8 cellular contexts compared by ENCODE assay signal in the genomic region with DNA sequence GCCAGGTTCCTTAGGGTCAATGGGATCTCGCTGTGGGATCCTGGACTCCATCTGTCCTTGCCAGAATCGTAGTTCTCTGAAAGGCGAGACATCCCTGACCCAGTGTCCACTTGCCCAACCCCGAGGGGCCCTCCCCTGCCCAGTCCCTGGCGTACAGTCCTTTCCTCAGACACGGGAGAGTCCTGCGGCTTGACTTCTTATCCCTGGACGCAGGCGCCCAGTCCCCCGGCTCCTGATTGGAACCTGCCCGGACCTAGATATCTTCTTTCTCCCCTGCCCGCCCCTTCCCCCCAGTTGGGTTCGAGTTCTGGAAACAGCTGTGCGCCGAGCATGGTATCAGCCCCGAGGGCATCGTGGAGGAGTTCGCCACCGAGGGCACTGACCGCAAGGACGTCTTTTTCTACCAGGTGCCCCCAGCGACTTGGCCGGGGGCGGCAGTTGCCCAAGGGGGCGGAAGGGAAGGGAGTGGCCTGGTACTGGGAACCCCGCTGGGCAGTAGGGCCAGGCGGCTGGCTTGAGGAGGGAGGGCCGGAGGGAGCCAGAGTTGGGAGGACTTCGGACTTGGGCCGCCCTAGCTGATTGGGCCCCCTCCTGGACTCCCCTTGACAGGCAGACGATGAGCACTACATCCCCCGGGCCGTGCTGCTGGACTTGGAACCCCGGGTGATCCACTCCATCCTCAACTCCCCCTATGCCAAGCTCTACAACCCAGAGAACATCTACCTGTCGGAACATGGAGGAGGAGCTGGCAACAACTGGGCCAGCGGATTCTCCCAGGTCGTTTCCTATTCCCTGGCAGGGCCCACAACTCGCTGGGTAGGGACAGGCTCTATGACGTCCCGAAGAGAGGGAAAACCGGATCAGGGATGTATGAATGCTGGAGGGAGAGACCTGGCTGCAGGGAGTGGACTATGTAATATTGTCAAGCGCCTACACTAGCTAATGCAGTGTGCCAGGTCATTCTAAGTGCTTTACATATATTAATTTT. TPM values are rescaled to one million over a fixed set of nuclear protein-coding genes. Genes with fewer than 3 reads are reported as not detected.
DNase-seq lines count a peak whose midpoint lies in the region; ATAC-seq and TF ChIP-seq lines count a peak whose summit lies in the region.
"Not testable (repeated sequence)": the region's sequence is repeated elsewhere in the genome, so short reads cannot be mapped to it uniquely, and the experiment has no call there.

No MANE protein-coding gene starts in this region.

- in situ Hi-C loops in brain microvascular endothelial cell (cut with HindIII; ENCODE audit: low pct_ligation_motif_present, low sequenced_read_pairs), result loop anchor here (10.0 kb wide), 1 partner anchor 55 kb away; no protein-coding TSS in a partner anchor

- H3K4me1 ChIP-seq in GM23338 (ENCODE audit: insufficient read depth), result peaks cover 18% of the 10 kb centered on the region
- peaks cover 6 to 46% (median 39%) of the 10 kb centered on the region in 9 donors for H3K4me1 ChIP-seq in heart right ventricle

- not testable (repeated sequence) for H3K27me3 Mint-ChIP-seq in CD4-positive, alpha-beta T cell; GM23338 (ENCODE audit: insufficient read depth, low read depth, poor library complexity); natural killer cell (ENCODE audit: low read depth in 2 of 2); stimulated activated naive B cell treated with anti-CD40 and anti-IgM and Interleukin-4, amounts not matched to agents 10 μg/mL and 1 μg/mL and 100 μg/mL, for 72 hours

- not testable (repeated sequence) for H3F3A ChIP-seq in GM23338 (replicated peaks; ENCODE audit: low read depth)

- DNase-seq in CD4-positive, alpha-beta T cell, result peak in 2 of 10 experiments; percentile 2 to 7
- DNase-seq in GM23338 (ENCODE audit: low spot score) (peak; percentile 57), NCI-H146 treated with DMSO at 0.1 percent for 48 hours (lab: John Stamatoyannopoulos, UW; ENCODE audit: unreplicated experiment) (peak; percentile 35), heart right ventricle (peak in 1 of 2 donors; percentile 31)
- DNase-seq in activated CD4-positive, alpha-beta T cell treated with anti-CD3 and anti-CD28 coated beads for 24 hours (ENCODE audit: low read depth in 2 of 2), result peak; percentile 3 to 10
- not testable (repeated sequence) for DNase-seq in brain microvascular endothelial cell, natural killer cell
- peak; percentile 6 for DNase-seq in stimulated activated naive B cell treated with anti-CD40 and anti-IgM and Interleukin-4, amounts not matched to agents 10 μg/mL and 1 μg/mL and 100 μg/mL, for 72 hours

- H3K4me2 ChIP-seq in GM23338, result peak overlapping the region; percentile 96

- CTCF ChIA-PET in CD4-positive, alpha-beta T cell (lab: Charles Lee), result interaction anchor here (0.7 to 3.0 kb wide), 4 partner anchors 32 to 153 kb away, joined by 3 to 26 read pairs (median 3); a partner anchor contains a TSS

- H3K9me2 ChIP-seq in GM23338 (ENCODE audit: insufficient read depth), result not testable (repeated sequence)

- H4K20me1 ChIP-seq in GM23338 (replicated peaks; ENCODE audit: insufficient read depth), result peaks cover 34% of the 10 kb centered on the region

- H3K36me3 ChIP-seq in GM23338 (ENCODE audit: insufficient read depth) (peaks cover 17% of the 10 kb centered on the region), brain microvascular endothelial cell (replicated peaks) (peaks cover 29% of the 10 kb centered on the region), heart right ventricle (peaks cover 0 to 47% (median 17%) of the 10 kb centered on the region in 9 donors)

- H3K4me3 ChIP-seq in GM23338 (peak overlapping the region; percentile 99), brain microvascular endothelial cell (ENCODE audit: low read depth, low read length) (peak overlapping the region; percentile 85), heart right ventricle (peak overlapping the region; percentile 52 to 97 (median 78))

- POLR2A ChIA-PET in CD4-positive, alpha-beta T cell (lab: Charles Lee), result interaction anchor here (0.5 to 2.8 kb wide), 31 partner anchors 8 to 921 kb away, joined by 3 to 42 read pairs (median 4); a partner anchor contains a TSS

- peak overlapping the region; percentile 97 for H3K27ac Mint-ChIP-seq in CD4-positive, alpha-beta T cell
- H3K27ac Mint-ChIP-seq in GM23338, result peak overlapping the region; percentile 89
- H3K27ac Mint-ChIP-seq in natural killer cell, result peak overlapping the region; percentile 96 to 97
- H3K27ac Mint-ChIP-seq in stimulated activated naive B cell treated with anti-CD40 and anti-IgM and Interleukin-4, amounts not matched to agents 10 μg/mL and 1 μg/mL and 100 μg/mL, for 72 hours, result peak overlapping the region; percentile 96

- H3K9me3 ChIP-seq in CD4-positive, alpha-beta T cell (ENCODE audit: control insufficient read depth, low read length); heart right ventricle: not testable (repeated sequence)

- not testable (repeated sequence) for H3K9me3 Mint-ChIP-seq in CD4-positive, alpha-beta T cell; GM23338; natural killer cell; stimulated activated naive B cell treated with anti-CD40 and anti-IgM and Interleukin-4, amounts not matched to agents 10 μg/mL and 1 μg/mL and 100 μg/mL, for 72 hours

- peak overlapping the region; percentile 38 for H3K27ac ChIP-seq in CD4-positive, alpha-beta T cell (ENCODE audit: low read depth, low read length)
- H3K27ac ChIP-seq in GM23338 (ENCODE audit: low read depth), result peak overlapping the region; percentile 73
- peak overlapping the region; percentile 41 for H3K27ac ChIP-seq in brain microvascular endothelial cell
- peak overlapping the region; percentile 26 to 95 (median 87) for H3K27ac ChIP-seq in heart right ventricle

- peaks cover 43% of the 10 kb centered on the region for H3K4me1 Mint-ChIP-seq in CD4-positive, alpha-beta T cell (ENCODE audit: low read depth)
- not testable (repeated sequence) for H3K4me1 Mint-ChIP-seq in GM23338
- peaks cover 36 to 45% of the 10 kb centered on the region in 2 donors for H3K4me1 Mint-ChIP-seq in natural killer cell
- peaks cover 13 to 41% of the 10 kb centered on the region in 2 donors for H3K4me1 Mint-ChIP-seq in stimulated activated naive B cell treated with anti-CD40 and anti-IgM and Interleukin-4, amounts not matched to agents 10 μg/mL and 1 μg/mL and 100 μg/mL, for 72 hours

- peak overlapping the region; percentile 100 for H3K4me3 Mint-ChIP-seq in CD4-positive, alpha-beta T cell
- H3K4me3 Mint-ChIP-seq in GM23338 (peak overlapping the region; percentile 97), natural killer cell (peak overlapping the region; percentile 100)
- peak overlapping the region; percentile 98 to 99 for H3K4me3 Mint-ChIP-seq in stimulated activated naive B cell treated with anti-CD40 and anti-IgM and Interleukin-4, amounts not matched to agents 10 μg/mL and 1 μg/mL and 100 μg/mL, for 72 hours

- H3K79me2 ChIP-seq in GM23338 (replicated peaks; ENCODE audit: insufficient read depth), result peaks cover 50% of the 10 kb centered on the region

- intact Hi-C loops in CD4-positive, alpha-beta T cell (cut with DNase I, micrococcal nuclease), result loop anchor here (1.0 to 2.0 kb wide), 4 partner anchors 43 to 221 kb away; a partner anchor contains a TSS
- intact Hi-C loops in heart right ventricle (cut with DNase I), result loop anchor here in 8 of 10 donors (2.0 to 10.0 kb wide), 6 partner anchors 47 to 185 kb away; a partner anchor contains a TSS
- intact Hi-C loops in natural killer cell (cut with micrococcal nuclease), result loop anchor here (2.0 to 5.0 kb wide), 4 partner anchors 33 to 221 kb away; a partner anchor contains a TSS

- WGBS in heart right ventricle, 2 donors, result 10 to 15% methylated on average over 34 to 35 of the region's 42 CpGs

- H2AFZ ChIP-seq in GM23338, result peak overlapping the region; percentile 84

- ATAC-seq in CD4-positive, alpha-beta T cell (ENCODE audit: poor library complexity); natural killer cell: not testable (repeated sequence)
- ATAC-seq in GM23338 (peak; percentile 60), heart right ventricle (peak; percentile 7 to 61 (median 23))
- ATAC-seq in stimulated activated naive B cell treated with anti-CD40 and anti-IgM and Interleukin-4, amounts not matched to agents 10 μg/mL and 1 μg/mL and 100 μg/mL, for 72 hours (replicated peaks), result peak; percentile 1 to 5

- peaks cover 60% of the 10 kb centered on the region for H3K36me3 Mint-ChIP-seq in CD4-positive, alpha-beta T cell (ENCODE audit: low read depth)
- peaks cover 40% of the 10 kb centered on the region for H3K36me3 Mint-ChIP-seq in GM23338 (ENCODE audit: low read depth)
- H3K36me3 Mint-ChIP-seq in natural killer cell, result not testable (repeated sequence)
- peaks cover 33 to 41% of the 10 kb centered on the region in 2 donors for H3K36me3 Mint-ChIP-seq in stimulated activated naive B cell treated with anti-CD40 and anti-IgM and Interleukin-4, amounts not matched to agents 10 μg/mL and 1 μg/mL and 100 μg/mL, for 72 hours

- H3K27me3 ChIP-seq in CD4-positive, alpha-beta T cell (ENCODE audit: control insufficient read depth, insufficient read depth, low read length); GM23338 (ENCODE audit: insufficient read depth); brain microvascular endothelial cell (replicated peaks); heart right ventricle: not testable (repeated sequence)

- not testable (repeated sequence) for TF ChIP-seq CTCF in CD4-positive, alpha-beta T cell (IDR thresholded peaks at IDR 0.05); GM23338 (conservative IDR thresholded peaks at IDR 0.05; ENCODE audit: low read depth in 2 of 2); brain microvascular endothelial cell (IDR thresholded peaks at IDR 0.05; ENCODE audit: low read depth, low read length, missing control alignments); heart right ventricle (IDR thresholded peaks at IDR 0.05); natural killer cell (IDR thresholded peaks at IDR 0.05)

RNA-seq across cellular contexts. Expression of a gene that starts 0.6 kb away (rescaled TPM):
- 1 to 10 TPM; 7.3 to 8.5 TPM for total RNA-seq in CD4-positive, alpha-beta T cell
- 82.8 and 101 TPM in 2 replicates for total RNA-seq in GM23338 (2014; rRNA removed; shearing (Covaris generic))
- polyA plus RNA-seq in GM23338 (2016; fragmentation: Nextera tagmentation; extraction: Ambion mirVana), result 110 and 117 TPM in 2 replicates
- total RNA-seq in heart right ventricle, result 10 to 100 TPM; 28.2 to 59.8 (median 43.7) TPM
- 100 to 1,000 TPM in 1 of 2 donors, 10 to 100 TPM in 1; 33.9 to 107 TPM for polyA plus RNA-seq in heart right ventricle
- 10 to 100 TPM in 2 of 3 donors, 1 to 10 TPM in 1; 9.7 to 16.5 (median 13.0) TPM for total RNA-seq in natural killer cell

RNA-seq across cellular contexts. Expression of a gene that starts 0.9 kb away (rescaled TPM):
- total RNA-seq in CD4-positive, alpha-beta T cell, result 10 to 100 TPM; 46.7 to 48.7 TPM
- 35.4 and 38.2 TPM in 2 replicates for total RNA-seq in GM23338 (2014; rRNA removed; shearing (Covaris generic))
- polyA plus RNA-seq in GM23338 (2016; fragmentation: Nextera tagmentation; extraction: Ambion mirVana) (8.0 and 10.5 TPM in 2 replicates), heart right ventricle (10 to 100 TPM in 1 of 2 donors, 1 to 10 TPM in 1; 9.8 to 16.1 TPM)
- total RNA-seq in heart right ventricle (10 to 100 TPM; 18.5 to 29.9 (median 25.2) TPM), natural killer cell (100 to 1,000 TPM in 2 of 3 donors, 10 to 100 TPM in 1; 76.0 to 114 (median 101) TPM)

RNA-seq across cellular contexts. Expression of a gene that starts 32.6 kb away (rescaled TPM):
- 1 to 10 TPM; 2.6 to 3.4 TPM for total RNA-seq in CD4-positive, alpha-beta T cell
- total RNA-seq in GM23338 (2014; rRNA removed; shearing (Covaris generic)), result 14.7 and 18.5 TPM in 2 replicates
- 29.5 and 32.7 TPM in 2 replicates for polyA plus RNA-seq in GM23338 (2016; fragmentation: Nextera tagmentation; extraction: Ambion mirVana)
- 1 to 10 TPM; 1.1 to 3.1 (median 1.6) TPM for total RNA-seq in heart right ventricle
- 1 to 10 TPM; 2.9 TPM for polyA plus RNA-seq in heart right ventricle
- 1 to 10 TPM; 5.0 to 6.2 (median 5.7) TPM for total RNA-seq in natural killer cell

RNA-seq across cellular contexts. Expression of a gene that starts 43.2 kb away (rescaled TPM):
- total RNA-seq in CD4-positive, alpha-beta T cell, result 10 to 100 TPM; 29.2 to 32.1 TPM
- total RNA-seq in GM23338 (2014; rRNA removed; shearing (Covaris generic)), result 23.3 and 34.1 TPM in 2 replicates
- polyA plus RNA-seq in GM23338 (2016; fragmentation: Nextera tagmentation; extraction: Ambion mirVana), result 28.8 and 33.2 TPM in 2 replicates
- total RNA-seq in heart right ventricle, result 10 to 100 TPM; 45.7 to 87.2 (median 56.4) TPM
- 10 to 100 TPM; 55.8 to 61.2 TPM for polyA plus RNA-seq in heart right ventricle
- total RNA-seq in natural killer cell, result 10 to 100 TPM; 38.9 to 58.2 (median 42.6) TPM

RNA-seq across cellular contexts. Expression of a gene that starts 48.2 kb away (rescaled TPM):
- 10 to 100 TPM; 37.8 to 40.7 TPM for total RNA-seq in CD4-positive, alpha-beta T cell
- 60.1 and 62.0 TPM in 2 replicates for total RNA-seq in GM23338 (2014; rRNA removed; shearing (Covaris generic))
- polyA plus RNA-seq in GM23338 (2016; fragmentation: Nextera tagmentation; extraction: Ambion mirVana) (72.1 and 77.5 TPM in 2 replicates), heart right ventricle (10 to 100 TPM; 46.8 to 50.8 TPM)
- total RNA-seq in heart right ventricle (10 to 100 TPM; 29.7 to 56.9 (median 32.9) TPM), natural killer cell (10 to 100 TPM; 61.1 to 67.8 (median 62.3) TPM)
